Comparison of ENCODE assay signal across 15 cellular contexts in the genomic region with DNA sequence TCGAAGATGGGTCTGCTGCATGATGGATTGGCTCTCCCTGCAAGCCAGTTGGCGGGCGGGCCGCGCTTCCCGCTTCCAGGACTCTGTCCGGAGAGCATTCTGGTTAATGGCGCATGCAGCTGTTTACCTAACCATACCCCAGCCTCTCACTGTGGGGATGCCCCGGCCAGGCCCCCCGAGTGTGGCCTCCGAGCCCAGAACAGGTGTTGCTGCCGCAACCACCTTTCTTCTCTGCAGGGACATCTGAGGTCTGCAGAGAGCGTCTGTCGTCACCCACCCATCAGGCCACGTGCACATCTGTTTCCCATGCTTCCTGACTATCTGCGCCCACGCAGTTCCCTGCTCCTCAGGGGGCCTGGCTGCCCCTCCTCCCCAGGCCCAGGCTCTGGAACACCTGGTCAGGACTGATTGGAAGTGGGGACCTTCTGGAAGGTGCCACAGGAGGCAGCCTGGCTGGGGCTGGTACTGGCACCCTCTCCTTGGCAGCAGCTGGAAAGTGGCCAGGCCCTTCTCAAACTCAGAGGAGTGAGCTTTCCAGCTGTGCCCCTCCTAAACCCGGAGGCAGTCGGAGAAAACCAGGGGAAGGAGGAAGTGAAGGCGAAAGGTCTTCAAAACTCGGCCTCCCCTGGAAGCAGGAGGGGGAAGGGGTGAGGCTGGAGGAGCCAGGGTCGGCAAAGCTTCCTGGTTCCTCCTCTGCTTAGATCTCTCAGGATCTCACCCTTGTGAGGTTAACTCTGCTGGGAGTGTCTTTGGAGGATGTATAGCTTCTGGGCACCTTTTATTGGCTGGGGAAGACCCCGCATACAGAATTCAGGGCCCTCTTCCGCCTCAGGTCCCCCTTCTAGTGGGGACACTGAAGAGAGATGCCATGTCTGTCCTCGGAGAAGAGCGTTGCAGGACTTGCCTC.
A peak's percentile ranks its signal among the peaks of the same experiment; 100 is the strongest.
DNase-seq lines count a peak whose midpoint lies in the region; ATAC-seq lines count a peak whose summit lies in the region.
"Had no signal": no experiment of that assay in that cellular context is flagged by ENCODE, and none has a peak within 500 bp of the region (broad histone marks: within the 10 kb centered on the region; RNA-seq: fewer than 3 reads in every experiment).

No MANE protein-coding gene starts in this region.

- intact Hi-C loops in sciatic nerve (cut with DNase I), result no loop called here

- ATAC-seq in sciatic nerve (peak; percentile 41), GM19351 (IDR thresholded peaks at IDR 0.05; ENCODE audit: unreplicated experiment) (no peak)
- ATAC-seq: activated CD8-positive, alpha-beta T cell treated with anti-CD3 and anti-CD28 coated beads for 36 hours; left lung; Panc1 had no signal

- DNase-seq in NCI-H1092 treated with DMSO at 0.1 percent for 48 hours (lab: John Stamatoyannopoulos, UW) (peak; percentile 26), NCI-H1092 (lab: John Stamatoyannopoulos, UW) (no peak), MV-4-11 (lab: John Stamatoyannopoulos, UW) (peak; percentile 23), dermis blood vessel endothelial cell (peak; percentile 37), sciatic nerve (ENCODE audit: low spot score) (no peak), AML-193 (lab: John Stamatoyannopoulos, UW) (no peak), NCI-H510A treated with DMSO at 0.1 percent for 48 hours (lab: John Stamatoyannopoulos, UW) (no peak)
- DNase-seq: activated CD8-positive, alpha-beta T cell treated with anti-CD3 and anti-CD28 coated beads for 36 hours; central memory CD4-positive, alpha-beta T cell; NCI-H187 treated with DMSO at 0.1 percent for 48 hours; NCI-H526; small intestine had no signal

Comparison
In these comparisons a context has a peak if more than half of its experiments do, and no peak if none do; other contexts are left out.
1. DNase-seq: peak in NCI-H1092 treated with DMSO at 0.1 percent for 48 hours (single experiment), MV-4-11 (single experiment) and dermis blood vessel endothelial cell (single experiment); none in NCI-H1092 (single experiment), sciatic nerve (single experiment), AML-193 (0 of 2) and NCI-H510A treated with DMSO at 0.1 percent for 48 hours (single experiment).